In the genomic region with DNA sequence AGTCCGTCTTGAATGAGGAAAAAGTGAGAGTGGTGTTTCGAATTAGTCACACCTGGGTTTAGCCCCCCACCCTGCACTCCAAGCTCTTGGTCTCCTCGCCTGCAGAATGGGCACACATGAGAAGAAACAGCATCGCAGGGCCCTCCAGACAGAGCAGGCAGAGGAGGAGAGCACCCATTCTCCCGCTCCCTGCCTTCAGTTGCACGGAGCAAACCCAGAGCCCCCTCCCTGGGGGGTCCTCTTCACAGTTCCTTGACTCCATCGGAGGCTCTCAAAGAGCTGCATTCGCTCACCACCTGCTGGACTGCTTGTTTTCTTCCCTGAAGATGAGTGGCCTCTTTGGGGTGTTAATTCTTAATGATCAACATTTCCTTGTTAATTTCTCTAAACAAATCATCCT, we compare ENCODE assay signal across 19 cellular contexts. TPM values are rescaled to one million over a fixed set of nuclear protein-coding genes. Genes with fewer than 3 reads are reported as not detected.
DNase-seq lines count a peak whose midpoint lies in the region; ATAC-seq and TF ChIP-seq lines count a peak whose summit lies in the region.
"Had no signal": no experiment of that assay in that cellular context is flagged by ENCODE, and none has a peak within 500 bp of the region (broad histone marks: within the 10 kb centered on the region; RNA-seq: fewer than 3 reads in every experiment).

No MANE protein-coding gene starts in this region.

- POLR2A ChIA-PET in MCF 10A (lab: Yijun Ruan, JAX) = no interaction called here

- H3K36me3 ChIP-seq in DND-41 (ENCODE audit: insufficient read depth, low read length) = peaks cover 29% of the 10 kb centered on the region

- H3K4me3 Mint-ChIP-seq in T-helper 1 cell treated with Interleukin-12 subunit alpha and Interleukin-12 subunit beta and Interleukin-4 antibody, amounts not matched to agents 30 μg/mL and 1 μg/mL, for 36 hours = peak overlapping the region; percentile 9
- peak overlapping the region; percentile 37 for H3K4me3 Mint-ChIP-seq in activated naive CD8-positive, alpha-beta T cell treated with anti-CD3 and anti-CD28 coated beads for 36 hours
- H3K4me3 Mint-ChIP-seq in osteocyte (ENCODE audit: unreplicated experiment) = no peak overlapping the region
- no peak overlapping the region for H3K4me3 Mint-ChIP-seq in nephron progenitor cell
- H3K4me3 Mint-ChIP-seq in MCF 10A (ENCODE audit: unreplicated experiment) = no peak overlapping the region
- H3K4me3 Mint-ChIP-seq: type B pancreatic cell had no signal

- H3K9ac ChIP-seq in DND-41 (ENCODE audit: low read depth, low read length) = 0 out of 2 replicates have a peak overlapping the region, but pooled peaks have one; percentile 10

- CTCF ChIA-PET in MCF 10A (lab: Yijun Ruan, JAX) = interaction anchor here (0.6 to 4.3 kb wide), 6 partner anchors 9 to 718 kb away, joined by 3 to 38 read pairs (median 4); no protein-coding TSS in a partner anchor

- H4K20me1 ChIP-seq in DND-41 (ENCODE audit: insufficient read depth, low read length) = peaks cover 11% of the 10 kb centered on the region

- no TSS peak for BruUV-seq in MCF 10A (replicated peaks; lab: Mats Ljungman, UMichigan)

- H3K4me1 ChIP-seq in DND-41 (ENCODE audit: insufficient read depth, low read length) = peaks cover 32% of the 10 kb centered on the region
- H3K4me1 ChIP-seq: gastroesophageal sphincter had no signal

- H3K4me3 ChIP-seq in DND-41 (ENCODE audit: low read depth in 1 of 2, low read length in 2 of 2) = no peak overlapping the region
- H3K4me3 ChIP-seq: coronary artery, gastroesophageal sphincter, GM12878, lung had no signal

- peak overlapping the region; percentile 77 for H3K27ac Mint-ChIP-seq in T-helper 1 cell treated with Interleukin-12 subunit alpha and Interleukin-12 subunit beta and Interleukin-4 antibody, amounts not matched to agents 30 μg/mL and 1 μg/mL, for 36 hours
- peak overlapping the region; percentile 72 for H3K27ac Mint-ChIP-seq in activated naive CD8-positive, alpha-beta T cell treated with anti-CD3 and anti-CD28 coated beads for 36 hours
- H3K27ac Mint-ChIP-seq in osteocyte (ENCODE audit: unreplicated experiment) (no peak overlapping the region), nephron progenitor cell (no peak overlapping the region), MCF 10A (ENCODE audit: low read depth, unreplicated experiment) (no peak overlapping the region)
- H3K27ac Mint-ChIP-seq: type B pancreatic cell had no signal

- H3K36me3 Mint-ChIP-seq in T-helper 1 cell treated with Interleukin-12 subunit alpha and Interleukin-12 subunit beta and Interleukin-4 antibody, amounts not matched to agents 30 μg/mL and 1 μg/mL, for 36 hours (ENCODE audit: low read depth) = peaks cover 47% of the 10 kb centered on the region
- peaks cover 29% of the 10 kb centered on the region for H3K36me3 Mint-ChIP-seq in activated naive CD8-positive, alpha-beta T cell treated with anti-CD3 and anti-CD28 coated beads for 36 hours
- H3K36me3 Mint-ChIP-seq in osteocyte (ENCODE audit: unreplicated experiment) (no peaks in the 10 kb centered on the region), nephron progenitor cell (ENCODE audit: low read depth) (no peaks in the 10 kb centered on the region), MCF 10A (ENCODE audit: insufficient read depth, unreplicated experiment) (peaks cover 19% of the 10 kb centered on the region)
- H3K36me3 Mint-ChIP-seq: type B pancreatic cell had no signal

- H3K27ac ChIP-seq in DND-41 (ENCODE audit: low read length) = peak overlapping the region; percentile 57
- H3K27ac ChIP-seq: coronary artery, gastroesophageal sphincter had no signal

- H3K9me3 Mint-ChIP-seq in T-helper 1 cell treated with Interleukin-12 subunit alpha and Interleukin-12 subunit beta and Interleukin-4 antibody, amounts not matched to agents 30 μg/mL and 1 μg/mL, for 36 hours = no peaks in the 10 kb centered on the region
- no peaks in the 10 kb centered on the region for H3K9me3 Mint-ChIP-seq in activated naive CD8-positive, alpha-beta T cell treated with anti-CD3 and anti-CD28 coated beads for 36 hours
- H3K9me3 Mint-ChIP-seq in osteocyte (ENCODE audit: unreplicated experiment) (no peaks in the 10 kb centered on the region), nephron progenitor cell (no peaks in the 10 kb centered on the region), MCF 10A (ENCODE audit: unreplicated experiment) (no peaks in the 10 kb centered on the region)
- H3K9me3 Mint-ChIP-seq: type B pancreatic cell had no signal

- no peaks in the 10 kb centered on the region for H3K79me2 ChIP-seq in DND-41 (ENCODE audit: insufficient read depth, low read length)

- H3K4me2 ChIP-seq in DND-41 (ENCODE audit: insufficient read depth, low read length) = no peak overlapping the region

- DNase-seq in T-helper 1 cell = no peak
- DNase-seq in DND-41 = peak; percentile 8
- no peak for DNase-seq in activated naive CD8-positive, alpha-beta T cell treated with anti-CD3 and anti-CD28 coated beads for 36 hours
- DNase-seq in osteocyte (ENCODE audit: extremely low spot score, unreplicated experiment) = peak; percentile 73
- DNase-seq in nephron progenitor cell = no peak
- no peak for DNase-seq in MCF 10A (ENCODE audit: unreplicated experiment)
- DNase-seq: COR-L47, NCI-H2081, NCI-H748 treated with DMSO at 0.1 percent for 48 hours had no signal

- no peaks in the 10 kb centered on the region for H3K27me3 Mint-ChIP-seq in T-helper 1 cell treated with Interleukin-12 subunit alpha and Interleukin-12 subunit beta and Interleukin-4 antibody, amounts not matched to agents 30 μg/mL and 1 μg/mL, for 36 hours (ENCODE audit: low read depth)
- no peaks in the 10 kb centered on the region for H3K27me3 Mint-ChIP-seq in activated naive CD8-positive, alpha-beta T cell treated with anti-CD3 and anti-CD28 coated beads for 36 hours
- H3K27me3 Mint-ChIP-seq in osteocyte (ENCODE audit: unreplicated experiment) = no peaks in the 10 kb centered on the region
- H3K27me3 Mint-ChIP-seq in nephron progenitor cell (ENCODE audit: low read depth, poor library complexity) = peaks cover 5% of the 10 kb centered on the region
- no peaks in the 10 kb centered on the region for H3K27me3 Mint-ChIP-seq in MCF 10A (ENCODE audit: insufficient read depth, unreplicated experiment)
- H3K27me3 Mint-ChIP-seq: type B pancreatic cell had no signal

- H3K4me1 Mint-ChIP-seq in T-helper 1 cell treated with Interleukin-12 subunit alpha and Interleukin-12 subunit beta and Interleukin-4 antibody, amounts not matched to agents 30 μg/mL and 1 μg/mL, for 36 hours (ENCODE audit: low read depth) = peaks cover 47% of the 10 kb centered on the region
- peaks cover 44% of the 10 kb centered on the region for H3K4me1 Mint-ChIP-seq in activated naive CD8-positive, alpha-beta T cell treated with anti-CD3 and anti-CD28 coated beads for 36 hours
- H3K4me1 Mint-ChIP-seq in osteocyte (ENCODE audit: unreplicated experiment) = no peaks in the 10 kb centered on the region
- H3K4me1 Mint-ChIP-seq in nephron progenitor cell = no peaks in the 10 kb centered on the region
- H3K4me1 Mint-ChIP-seq in MCF 10A (ENCODE audit: insufficient read depth, unreplicated experiment) = no peaks in the 10 kb centered on the region

- intact Hi-C loops in MCF 10A (cut with micrococcal nuclease) = no loop called here

- H2AFZ ChIP-seq in DND-41 (ENCODE audit: low read depth, low read length) = no peak overlapping the region

- ATAC-seq in DND-41 (ENCODE audit: insufficient read depth, low read depth) (no peak), GM21576 (IDR thresholded peaks at IDR 0.05; ENCODE audit: unreplicated experiment) (no peak)
- ATAC-seq: gastroesophageal sphincter, right cardiac atrium had no signal

- H3K9me3 ChIP-seq in DND-41 (ENCODE audit: insufficient read depth, low read length, severe bottlenecking) = no peaks in the 10 kb centered on the region
- H3K9me3 ChIP-seq: gastroesophageal sphincter had no signal

- no peaks in the 10 kb centered on the region for H3K27me3 ChIP-seq in DND-41 (ENCODE audit: insufficient read depth, low read length, poor library complexity)

- TF ChIP-seq CTCF in DND-41 (IDR thresholded peaks at IDR 0.05; ENCODE audit: borderline replicate concordance, extremely low read depth, low read length, poor library complexity, severe bottlenecking) (no peak), osteocyte (IDR thresholded peaks at IDR 0.05) (no peak), nephron progenitor cell (IDR thresholded peaks at IDR 0.05) (no peak), MCF 10A (IDR thresholded peaks at IDR 0.05; ENCODE audit: unreplicated experiment) (no peak)

RNA-seq across cellular contexts. Expression of a gene that starts 5.1 kb away (rescaled TPM):
- total RNA-seq in activated naive CD8-positive, alpha-beta T cell treated with anti-CD3 and anti-CD28 coated beads for 36 hours = 10 to 100 TPM; 41.5 to 44.7 TPM
- total RNA-seq in osteocyte (not detected in 2 replicates), MCF 10A (2022) (not detected in 2 replicates)
- total RNA-seq: epithelial cell of proximal tubule, G401, GM12878 had no signal

RNA-seq across cellular contexts. Expression of a gene that starts 38.4 kb away (rescaled TPM):
- 10 to 100 TPM; 47.9 to 48.8 TPM for total RNA-seq in activated naive CD8-positive, alpha-beta T cell treated with anti-CD3 and anti-CD28 coated beads for 36 hours
- 76.3 and 80.0 TPM in 2 replicates for total RNA-seq in osteocyte
- 75.3 and 104 TPM in 2 replicates for total RNA-seq in MCF 10A (2022)

Comparison
In these comparisons a context has a peak if more than half of its experiments do, and no peak if none do; other contexts are left out.
1. H3K27ac Mint-ChIP-seq: peak in T-helper 1 cell treated with Interleukin-12 subunit alpha and Interleukin-12 subunit beta and Interleukin-4 antibody, amounts not matched to agents 30 μg/mL and 1 μg/mL, for 36 hours (single experiment) and activated naive CD8-positive, alpha-beta T cell treated with anti-CD3 and anti-CD28 coated beads for 36 hours (single experiment); none in osteocyte (single experiment), nephron progenitor cell (single experiment) and MCF 10A (single experiment).
2. H3K4me3 Mint-ChIP-seq: peak in T-helper 1 cell treated with Interleukin-12 subunit alpha and Interleukin-12 subunit beta and Interleukin-4 antibody, amounts not matched to agents 30 μg/mL and 1 μg/mL, for 36 hours (single experiment) and activated naive CD8-positive, alpha-beta T cell treated with anti-CD3 and anti-CD28 coated beads for 36 hours (single experiment); none in osteocyte (single experiment), nephron progenitor cell (single experiment) and MCF 10A (single experiment).
3. DNase-seq: peak in DND-41 (single experiment) and osteocyte (single experiment); none in T-helper 1 cell (0 of 5), activated naive CD8-positive, alpha-beta T cell treated with anti-CD3 and anti-CD28 coated beads for 36 hours (single experiment), nephron progenitor cell (single experiment) and MCF 10A (single experiment).
4. RNA of a gene that starts 5.1 kb away (total RNA-seq): 41.5 to 44.7 TPM in activated naive CD8-positive, alpha-beta T cell treated with anti-CD3 and anti-CD28 coated beads for 36 hours; not detected in osteocyte and not detected in MCF 10A; every median in the first group is over 10 times any median in the second.